Comparison of ENCODE assay signal across 24 cellular contexts in the genomic region with DNA sequence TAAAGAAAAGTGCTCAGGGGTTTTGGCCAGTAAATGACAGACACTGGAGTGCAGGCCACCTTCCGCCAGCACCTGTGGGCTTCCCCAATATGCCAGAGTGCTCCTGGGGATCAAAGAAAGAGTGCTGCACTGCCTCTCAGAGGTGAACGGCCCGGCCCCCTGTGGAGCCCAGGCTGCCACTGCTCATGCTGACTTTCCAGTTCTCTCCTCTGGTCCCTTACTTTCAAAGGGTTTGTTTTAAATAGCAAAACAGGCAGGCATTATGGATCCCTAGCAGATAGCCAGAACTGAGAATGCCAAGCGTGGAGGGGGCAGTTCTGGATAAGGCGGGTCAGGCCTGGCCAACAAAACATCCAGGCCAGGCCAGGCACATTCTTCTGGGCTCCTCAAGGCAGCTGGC.
"Had no signal": no experiment of that assay in that cellular context is flagged by ENCODE, and none has a peak within 500 bp of the region (broad histone marks: within the 10 kb centered on the region; RNA-seq: fewer than 3 reads in every experiment).

No MANE protein-coding gene starts in this region.

- H3K36me3 Mint-ChIP-seq: immature natural killer cell; stimulated activated memory B cell treated with anti-CD40 and anti-IgM and Interleukin-4, amounts not matched to agents 10 μg/mL and 1 μg/mL and 100 μg/mL, for 72 hours had no signal

- FAIRE-seq: small intestine, TTC549 had no signal

- H3K27me3 Mint-ChIP-seq: activated naive CD4-positive, alpha-beta T cell treated with anti-CD3 and anti-CD28 coated beads, Interleukin-2, amount 50 U/mL, for 24 hours; stimulated activated memory B cell treated with anti-CD40 and anti-IgM and Interleukin-4, amounts not matched to agents 10 μg/mL and 1 μg/mL and 100 μg/mL, for 72 hours had no signal

- H3K27ac Mint-ChIP-seq: activated CD8-positive, alpha-beta T cell treated with anti-CD3 and anti-CD28 coated beads, Interleukin-2, amount 10 ng/mL, durations not matched to agents 7 days and 5 days; activated T-helper 1 cell treated with anti-CD3 and anti-CD28 coated beads, Interleukin-12 subunit alpha, Interleukin-12 subunit beta, Interleukin-2, Interleukin-4 antibody, amounts not matched to agents 30 ng/mL and 10 ng/mL and 1 ng/mL, durations not matched to agents 14 hours and 24 hours and 36 hours; immature natural killer cell; stimulated activated memory B cell treated with anti-CD40 and anti-IgM and Interleukin-4, amounts not matched to agents 10 μg/mL and 1 μg/mL and 100 μg/mL, for 72 hours had no signal

- H3K4me3 Mint-ChIP-seq: activated CD8-positive, alpha-beta T cell treated with anti-CD3 and anti-CD28 coated beads, Interleukin-2, amount 10 ng/mL, durations not matched to agents 7 days and 5 days; activated naive CD4-positive, alpha-beta T cell treated with anti-CD3 and anti-CD28 coated beads, Interleukin-2, amount 50 U/mL, for 24 hours; activated T-helper 1 cell treated with anti-CD3 and anti-CD28 coated beads, Interleukin-12 subunit alpha, Interleukin-12 subunit beta, Interleukin-2, Interleukin-4 antibody, amounts not matched to agents 30 ng/mL and 10 ng/mL and 1 ng/mL, durations not matched to agents 14 hours and 24 hours and 36 hours; immature natural killer cell; stimulated activated memory B cell treated with anti-CD40 and anti-IgM and Interleukin-4, amounts not matched to agents 10 μg/mL and 1 μg/mL and 100 μg/mL, for 72 hours had no signal

- H3K9me3 Mint-ChIP-seq: activated naive CD4-positive, alpha-beta T cell treated with anti-CD3 and anti-CD28 coated beads, Interleukin-2, amount 50 U/mL, for 24 hours; activated T-helper 1 cell treated with anti-CD3 and anti-CD28 coated beads, Interleukin-12 subunit alpha, Interleukin-12 subunit beta, Interleukin-2, Interleukin-4 antibody, amounts not matched to agents 30 ng/mL and 10 ng/mL and 1 ng/mL, durations not matched to agents 14 hours and 24 hours and 36 hours; immature natural killer cell; stimulated activated memory B cell treated with anti-CD40 and anti-IgM and Interleukin-4, amounts not matched to agents 10 μg/mL and 1 μg/mL and 100 μg/mL, for 72 hours had no signal

- H3K27me3 ChIP-seq: body of pancreas, cardiac muscle cell, heart left ventricle, testis, vagina had no signal

- ATAC-seq: activated CD8-positive, alpha-beta T cell treated with anti-CD3 and anti-CD28 coated beads, Interleukin-2, amount 10 ng/mL, durations not matched to agents 7 days and 5 days; body of pancreas; heart left ventricle; sciatic nerve; stimulated activated memory B cell treated with anti-CD40 and anti-IgM and Interleukin-4, amounts not matched to agents 10 μg/mL and 1 μg/mL and 100 μg/mL, for 72 hours had no signal

- H3K9me3 ChIP-seq: body of pancreas, heart left ventricle, left ventricle myocardium inferior, testis, vagina had no signal

- H3K4me3 ChIP-seq: body of pancreas, cardiac muscle cell, heart left ventricle, left ventricle myocardium inferior, testis, vagina had no signal

- H3K4me1 ChIP-seq: heart left ventricle, left ventricle myocardium inferior, testis, vagina had no signal

- DNase-seq: activated CD4-positive, alpha-beta T cell treated with anti-CD3 and anti-CD28 coated beads for 1 hour; activated CD4-positive, alpha-beta T cell treated with anti-CD3 and anti-CD28 coated beads, Interleukin-2, amount 50 U/mL, for 1 hour; activated CD8-positive, alpha-beta T cell treated with anti-CD3 and anti-CD28 coated beads, Interleukin-2, amount 10 ng/mL, durations not matched to agents 7 days and 5 days; activated gamma-delta T cell; anterior cingulate cortex; body of pancreas; cortex of kidney; heart left ventricle; immature natural killer cell; left ventricle myocardium inferior; midbrain; occipital lobe; small intestine; stimulated activated CD4-positive, alpha-beta T cell treated with anti-CD3 and anti-CD28 coated beads, Interleukin-2, amount 100 ng/mL, for 24 hours; testis; WERI-Rb-1 had no signal

- H3K4me1 Mint-ChIP-seq: immature natural killer cell had no signal

- H3K27ac ChIP-seq: body of pancreas, cardiac muscle cell, epithelial cell of prostate, heart left ventricle, left ventricle myocardium inferior, testis, vagina, WERI-Rb-1 had no signal

- H3K36me3 ChIP-seq: cardiac muscle cell, vagina, WERI-Rb-1 had no signal
